31 cellular contexts compared by ENCODE assay signal in the genomic region with DNA sequence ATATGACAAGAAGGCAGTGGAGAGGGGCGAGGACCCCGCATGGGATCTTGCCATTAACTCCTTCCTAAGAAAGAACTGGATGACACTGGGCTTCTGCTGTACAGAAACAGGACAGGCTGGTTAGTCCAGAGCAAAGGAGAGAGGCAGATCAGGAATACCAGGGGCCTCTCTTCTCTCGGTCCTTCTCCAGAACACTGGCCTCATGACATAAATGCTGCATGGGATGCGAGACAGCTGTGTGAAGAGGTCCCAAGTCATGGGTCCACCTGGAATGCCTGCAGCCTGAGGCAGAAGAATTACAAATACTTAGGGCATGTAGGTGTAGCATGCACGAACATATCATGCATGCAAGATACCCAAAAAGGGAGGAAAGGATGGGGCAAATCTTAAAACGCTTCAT. TPM values are rescaled to one million over a fixed set of nuclear protein-coding genes. Genes with fewer than 3 reads are reported as not detected.
DNase-seq lines count a peak whose midpoint lies in the region; ATAC-seq and TF ChIP-seq lines count a peak whose summit lies in the region.
"Had no signal": no experiment of that assay in that cellular context is flagged by ENCODE, and none has a peak within 500 bp of the region (broad histone marks: within the 10 kb centered on the region; RNA-seq: fewer than 3 reads in every experiment).

No MANE protein-coding gene starts in this region.

- H4K20me1 ChIP-seq in PC-3 (ENCODE audit: low read length) (peaks cover 10% of the 10 kb centered on the region; the same call in 1 of the 2 replicates), neural progenitor cell (ENCODE audit: low read depth) (peaks cover 8% of the 10 kb centered on the region)

- H3K36me3 Mint-ChIP-seq in Calu3 (ENCODE audit: insufficient read depth, unreplicated experiment) = no peaks in the 10 kb centered on the region
- no peaks in the 10 kb centered on the region for H3K36me3 Mint-ChIP-seq in neural progenitor cell
- H3K36me3 Mint-ChIP-seq: CD8-positive, alpha-beta T cell; IgD-negative memory B cell; T-cell had no signal

- intact Hi-C loops in Calu3 (cut with micrococcal nuclease; ENCODE audit: unreplicated experiment) = no loop called here
- intact Hi-C loops in PC-3 (cut with micrococcal nuclease) = no loop called here
- intact Hi-C loops in left ventricle myocardium inferior (cut with micrococcal nuclease) = no loop called here

- H3K27ac ChIP-seq in PC-3 (ENCODE audit: low read length) (peak overlapping the region; percentile 94), neural progenitor cell (no peak overlapping the region), left ventricle myocardium inferior (replicated peaks) (no peak overlapping the region)
- H3K27ac ChIP-seq: A549, KMS-11, PC-9, SJSA1 had no signal

- H3K9me3 Mint-ChIP-seq in Calu3 (ENCODE audit: low read depth, unreplicated experiment) = no peaks in the 10 kb centered on the region
- H3K9me3 Mint-ChIP-seq in neural progenitor cell = no peaks in the 10 kb centered on the region
- H3K9me3 Mint-ChIP-seq: CD8-positive, alpha-beta T cell; IgD-negative memory B cell; T-cell had no signal

- H3K9me3 ChIP-seq in PC-3 (ENCODE audit: low read length) (no peaks in the 10 kb centered on the region), neural progenitor cell (ENCODE audit: low read depth) (no peaks in the 10 kb centered on the region), left ventricle myocardium inferior (replicated peaks) (no peaks in the 10 kb centered on the region)
- H3K9me3 ChIP-seq: A549, Caco-2, SJSA1 had no signal

- peaks cover 6% of the 10 kb centered on the region for H3F3A ChIP-seq in PC-3 (ENCODE audit: low read length, unreplicated experiment)
- H3F3A ChIP-seq in neural progenitor cell (ENCODE audit: low read depth) = no peaks in the 10 kb centered on the region

- H3K79me2 ChIP-seq in PC-3 (ENCODE audit: low read length) (peaks cover 92% of the 10 kb centered on the region), neural progenitor cell (ENCODE audit: low read depth) (peaks cover 63% of the 10 kb centered on the region)

- DNase-seq in Calu3 = no peak
- peak; percentile 54 for DNase-seq in PC-3
- peak; percentile 75 for DNase-seq in epithelial cell of esophagus (ENCODE audit: low read depth)
- no peak for DNase-seq in neural progenitor cell (ENCODE audit: low spot score)
- no peak for DNase-seq in erythroblast (lab: John Stamatoyannopoulos, UW)
- no peak for DNase-seq in left ventricle myocardium inferior
- DNase-seq in 8988T = no peak
- DNase-seq in NCI-H526 (lab: John Stamatoyannopoulos, UW) = no peak
- DNase-seq: AML-193; C1 segment of cervical spinal cord; Caco-2; CD8-positive, alpha-beta T cell; DMS 273 treated with DMSO at 0.1 percent for 48 hours; DMS79; EL; GF-D8; H7; NCI-H1092 treated with DMSO at 0.1 percent for 48 hours; NCI-H1436 treated with DMSO at 0.1 percent for 48 hours; NCI-H187 treated with DMSO at 0.1 percent for 48 hours; NCI-H2107; NCI-H524; NCI-H774; PC-9; Right ventricle myocardium superior; RPMI8226; T-cell had no signal

- POLR2A ChIA-PET in PC-3 (lab: Charles Lee; ENCODE audit: unreplicated experiment) = no interaction called here

- H3K4me3 ChIP-seq in PC-3 (ENCODE audit: low read length) = peak overlapping the region; percentile 35; the same call in 1 of the 2 replicates
- no peak overlapping the region for H3K4me3 ChIP-seq in epithelial cell of esophagus (ENCODE audit: low read length)
- no peak overlapping the region for H3K4me3 ChIP-seq in neural progenitor cell
- no peak overlapping the region for H3K4me3 ChIP-seq in left ventricle myocardium inferior
- H3K4me3 ChIP-seq: A549, PC-9, SJSA1 had no signal

- BruUV-seq in Calu3 (replicated peaks; lab: Mats Ljungman, UMichigan) = no TSS peak
- no TSS peak for BruUV-seq in PC-3 (replicated peaks; lab: Mats Ljungman, UMichigan)

- H3K9me2 ChIP-seq in PC-3 (replicated peaks; ENCODE audit: low read length) = no peaks in the 10 kb centered on the region

- H3K4me1 ChIP-seq in PC-3 (ENCODE audit: insufficient read depth, low read length) (peaks cover 37% of the 10 kb centered on the region), neural progenitor cell (peaks cover 10% of the 10 kb centered on the region), left ventricle myocardium inferior (no peaks in the 10 kb centered on the region)
- H3K4me1 ChIP-seq: SJSA1 had no signal

- TF ChIP-seq POLR2A in erythroblast (IDR thresholded peaks at IDR 0.05; ENCODE audit: low read length) = no peak

- H3K27ac Mint-ChIP-seq in Calu3 (ENCODE audit: unreplicated experiment) (peak overlapping the region; percentile 48), neural progenitor cell (peak overlapping the region; percentile 35)
- H3K27ac Mint-ChIP-seq: CD8-positive, alpha-beta T cell; T-cell had no signal

- H3K4me2 ChIP-seq in PC-3 (ENCODE audit: low read length) = peak overlapping the region; percentile 79
- no peak overlapping the region for H3K4me2 ChIP-seq in neural progenitor cell
- H3K4me2 ChIP-seq: A549, KMS-11, PC-9 had no signal

- H3K9ac ChIP-seq in PC-3 (ENCODE audit: low read length) (peak overlapping the region; percentile 46), neural progenitor cell (no peak overlapping the region)
- H3K9ac ChIP-seq: KMS-11 had no signal

- CTCF ChIA-PET in Calu3 (lab: Charles Lee) = interaction anchor here (1.8 kb wide), 1 partner anchor 108 kb away, joined by 5 read pairs; no protein-coding TSS in a partner anchor
- CTCF ChIA-PET in PC-3 (lab: Charles Lee) = no interaction called here

- H2AFZ ChIP-seq in PC-3 (ENCODE audit: low read length) (peak overlapping the region; percentile 25), neural progenitor cell (replicated peaks) (no peak overlapping the region)
- H2AFZ ChIP-seq: PC-9 had no signal

- H3K4me3 Mint-ChIP-seq in Calu3 (ENCODE audit: low read depth, unreplicated experiment) = peak overlapping the region; percentile 54
- H3K4me3 Mint-ChIP-seq in neural progenitor cell = no peak overlapping the region
- H3K4me3 Mint-ChIP-seq: CD8-positive, alpha-beta T cell; IgD-negative memory B cell; T-cell had no signal

- H3K27me3 Mint-ChIP-seq in Calu3 (ENCODE audit: unreplicated experiment) (no peaks in the 10 kb centered on the region), neural progenitor cell (ENCODE audit: insufficient read depth, low read depth) (peaks cover 3% of the 10 kb centered on the region)

- H3K27me3 ChIP-seq in PC-3 (ENCODE audit: low read length) = no peaks in the 10 kb centered on the region
- H3K27me3 ChIP-seq in neural progenitor cell = no peaks in the 10 kb centered on the region
- H3K27me3 ChIP-seq in left ventricle myocardium inferior (ENCODE audit: low read depth) = no peaks in the 10 kb centered on the region
- H3K27me3 ChIP-seq: SJSA1 had no signal

- ATAC-seq in PC-3 = peak; percentile 14
- ATAC-seq: CD8-positive, alpha-beta T cell; T-cell had no signal

- TF ChIP-seq CTCF in Calu3 (IDR thresholded peaks at IDR 0.05; ENCODE audit: unreplicated experiment) = no peak
- TF ChIP-seq CTCF in PC-3 (conservative IDR thresholded peaks at IDR 0.05; ENCODE audit: low read depth, low read length) = no peak
- TF ChIP-seq CTCF in epithelial cell of esophagus (IDR thresholded peaks at IDR 0.05; ENCODE audit: insufficient read depth, low read depth, low read length, missing control alignments) = no peak
- TF ChIP-seq CTCF in neural progenitor cell (IDR thresholded peaks at IDR 0.05) = no peak
- TF ChIP-seq CTCF in left ventricle myocardium inferior (IDR thresholded peaks at IDR 0.05; ENCODE audit: borderline replicate concordance) = no peak

- no peaks in the 10 kb centered on the region for H3K36me3 ChIP-seq in PC-3 (ENCODE audit: low read depth, low read length)
- no peaks in the 10 kb centered on the region for H3K36me3 ChIP-seq in neural progenitor cell
- no peaks in the 10 kb centered on the region for H3K36me3 ChIP-seq in left ventricle myocardium inferior
- H3K36me3 ChIP-seq: SJSA1 had no signal

- H3K4me1 Mint-ChIP-seq in Calu3 (ENCODE audit: low read depth, unreplicated experiment) = peaks cover 61% of the 10 kb centered on the region
- peaks cover 15% of the 10 kb centered on the region for H3K4me1 Mint-ChIP-seq in neural progenitor cell
- H3K4me1 Mint-ChIP-seq: IgD-negative memory B cell had no signal

RNA-seq across cellular contexts. Expression of a gene that starts 9.1 kb away (rescaled TPM):
- total RNA-seq in Calu3 (2022) (36.8 and 40.9 TPM in 2 replicates), PC-3 (2014; rRNA removed) (26.8 and 30.7 TPM in 2 replicates), neural progenitor cell (ENCODE audit: low replicate concordance) (56.1 and 84.0 TPM in 2 replicates), left ventricle myocardium inferior (5.3 TPM)

Comparison
In these comparisons a context has a peak if more than half of its experiments do, and no peak if none do; other contexts are left out.
1. DNase-seq: peak in PC-3 (single experiment) and epithelial cell of esophagus (single experiment); none in Calu3 (single experiment), neural progenitor cell (single experiment), erythroblast (0 of 2), left ventricle myocardium inferior (single experiment), 8988T (single experiment) and NCI-H526 (0 of 2).